Comparison of ENCODE assay signal across 8 cellular contexts in genomic region chr6:136761227-136761922, GRCh38. TPM values are rescaled to one million over a fixed set of nuclear protein-coding genes. Genes with fewer than 3 reads are reported as not detected.
DNase-seq lines count a peak whose midpoint lies in the region; ATAC-seq lines count a peak whose summit lies in the region.

No MANE protein-coding gene starts in this region.

- H3K27ac Mint-ChIP-seq in activated CD4-positive, alpha-beta T cell treated with anti-CD3 and anti-CD28 coated beads for 36 hours = peak overlapping the region; percentile 35

- peak; percentile 28 for ATAC-seq in activated CD4-positive, alpha-beta T cell treated with anti-CD3 and anti-CD28 coated beads for 36 hours
- ATAC-seq in Right ventricle myocardium superior (ENCODE audit: poor library complexity) (peak; percentile 64), GM21526 (IDR thresholded peaks at IDR 0.05; ENCODE audit: low FRiP score, unreplicated experiment) (no peak), GM21786 (IDR thresholded peaks at IDR 0.05; ENCODE audit: unreplicated experiment) (no peak)

- no peaks in the 10 kb centered on the region for H3K27me3 Mint-ChIP-seq in activated CD4-positive, alpha-beta T cell treated with anti-CD3 and anti-CD28 coated beads for 36 hours

- peak; percentile 22 for DNase-seq in activated CD4-positive, alpha-beta T cell treated with anti-CD3 and anti-CD28 coated beads for 36 hours
- no peak for DNase-seq in activated CD4-positive, alpha-beta T cell treated with anti-CD3 and anti-CD28 coated beads for 4 hours
- DNase-seq in UCSD-AML1 (lab: John Stamatoyannopoulos, UW; ENCODE audit: unreplicated experiment) (peak; percentile 41), Right ventricle myocardium superior (peak; percentile 56), substantia nigra (lab: John Stamatoyannopoulos, UW) (peak in 5 of 49 donors; percentile 15 to 76 (median 32)), NCI-H526 treated with DMSO at 0.1 percent for 48 hours (lab: John Stamatoyannopoulos, UW) (no peak)

- peak overlapping the region; percentile 18 for H3K4me3 Mint-ChIP-seq in activated CD4-positive, alpha-beta T cell treated with anti-CD3 and anti-CD28 coated beads for 36 hours

- POLR2A ChIA-PET in activated CD4-positive, alpha-beta T cell treated with anti-CD3 and anti-CD28 coated beads for 36 hours (lab: Charles Lee) = no interaction called here

- H3K36me3 Mint-ChIP-seq in activated CD4-positive, alpha-beta T cell treated with anti-CD3 and anti-CD28 coated beads for 36 hours (ENCODE audit: low read depth) = no peaks in the 10 kb centered on the region

- peaks cover 61% of the 10 kb centered on the region for H3K4me1 Mint-ChIP-seq in activated CD4-positive, alpha-beta T cell treated with anti-CD3 and anti-CD28 coated beads for 36 hours

- peak overlapping the region; percentile 5 for H3K27ac ChIP-seq in substantia nigra (ENCODE audit: low read depth, low read length, poor library complexity, severe bottlenecking)

- no peaks in the 10 kb centered on the region for H3K9me3 Mint-ChIP-seq in activated CD4-positive, alpha-beta T cell treated with anti-CD3 and anti-CD28 coated beads for 36 hours (ENCODE audit: low read depth)

- intact Hi-C loops in activated CD4-positive, alpha-beta T cell treated with anti-CD3 and anti-CD28 coated beads for 36 hours (cut with DNase I, micrococcal nuclease) = no loop called here
- intact Hi-C loops in Right ventricle myocardium superior (cut with DNase I) = no loop called here

- CTCF ChIA-PET in activated CD4-positive, alpha-beta T cell treated with anti-CD3 and anti-CD28 coated beads for 36 hours (lab: Charles Lee) = interaction anchor here (0.7 to 6.9 kb wide), 4 partner anchors 21 to 117 kb away, joined by 3 to 53 read pairs (median 4); partner anchors contain the start of gene MAP3K5

RNA-seq across cellular contexts. Expression of gene MAP3K5, which starts 30.9 kb away (rescaled TPM):
- 1 to 10 TPM; 6.7 to 7.3 TPM for total RNA-seq in activated CD4-positive, alpha-beta T cell treated with anti-CD3 and anti-CD28 coated beads for 36 hours
- total RNA-seq in Right ventricle myocardium superior = 39.9 TPM

Comparison
In these comparisons a context has a peak if more than half of its experiments do, and no peak if none do; other contexts are left out.
1. DNase-seq: peak in activated CD4-positive, alpha-beta T cell treated with anti-CD3 and anti-CD28 coated beads for 36 hours (single experiment), UCSD-AML1 (single experiment) and Right ventricle myocardium superior (single experiment); none in activated CD4-positive, alpha-beta T cell treated with anti-CD3 and anti-CD28 coated beads for 4 hours (0 of 2) and NCI-H526 treated with DMSO at 0.1 percent for 48 hours (single experiment).
2. ATAC-seq: peak in activated CD4-positive, alpha-beta T cell treated with anti-CD3 and anti-CD28 coated beads for 36 hours (single experiment) and Right ventricle myocardium superior (single experiment); none in GM21526 (single experiment) and GM21786 (single experiment).